In the genomic region with DNA sequence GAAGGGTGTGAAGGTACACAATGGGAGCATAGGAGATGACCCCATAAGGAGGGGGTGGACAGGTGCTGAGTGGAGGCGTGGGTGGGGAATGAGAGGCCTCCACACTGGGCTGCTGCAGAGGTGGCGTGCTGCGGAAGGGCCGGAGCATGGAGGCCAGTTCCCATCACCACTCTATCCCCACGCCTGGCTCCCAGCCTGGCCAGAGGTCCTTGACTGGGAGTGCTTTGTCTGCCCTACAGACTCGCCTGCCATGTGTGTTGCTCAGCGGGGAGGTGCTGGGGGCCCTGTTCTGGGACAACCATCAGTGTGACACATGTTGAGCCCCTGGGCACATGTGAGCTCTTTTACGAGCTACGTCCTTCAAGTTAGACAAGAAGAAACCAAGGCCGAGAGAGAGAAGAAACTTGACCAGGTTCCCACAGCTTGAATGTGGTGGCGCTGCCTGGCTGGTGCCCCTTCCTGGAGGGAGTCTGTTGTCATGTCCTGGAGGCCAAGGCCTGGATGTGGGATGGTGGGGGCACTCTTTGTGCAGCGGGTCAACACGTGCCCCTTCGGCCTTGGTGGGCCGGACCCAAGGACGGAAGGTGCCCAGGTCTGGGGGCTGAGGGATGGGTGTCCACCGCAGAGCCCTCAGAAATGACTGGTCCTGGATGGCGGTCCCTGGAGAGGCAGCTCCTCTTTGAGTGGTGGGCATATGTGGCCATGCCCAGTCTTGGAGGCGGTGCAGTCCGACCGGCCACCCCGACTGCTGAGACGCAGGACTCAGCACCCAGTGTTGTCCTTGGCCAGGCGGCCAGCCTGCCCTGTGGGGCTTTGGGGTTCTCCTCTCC, we compare ENCODE assay signal across 12 cellular contexts. TPM values are rescaled to one million over a fixed set of nuclear protein-coding genes. Genes with fewer than 3 reads are reported as not detected.
A peak's percentile ranks its signal among the peaks of the same experiment; 100 is the strongest.
DNase-seq lines count a peak whose midpoint lies in the region; ATAC-seq lines count a peak whose summit lies in the region.
"Had no signal": no experiment of that assay in that cellular context is flagged by ENCODE, and none has a peak within 500 bp of the region (broad histone marks: within the 10 kb centered on the region; RNA-seq: fewer than 3 reads in every experiment).

No MANE protein-coding gene starts in this region.

- no peaks in the 10 kb centered on the region for H3K27me3 Mint-ChIP-seq in activated CD4-positive, alpha-beta T cell treated with anti-CD3 and anti-CD28 coated beads for 36 hours
- peaks cover under 1% of the 10 kb centered on the region for H3K27me3 Mint-ChIP-seq in activated CD4-positive, alpha-beta memory T cell treated with anti-CD3 and anti-CD28 coated beads for 36 hours
- H3K27me3 Mint-ChIP-seq in immature natural killer cell (ENCODE audit: low read depth in 3 of 3) = peaks cover 8 to 21% (median 21%) of the 10 kb centered on the region in 3 donors
- H3K27me3 Mint-ChIP-seq in stimulated activated naive B cell treated with anti-CD40 and anti-IgM and Interleukin-4, amounts not matched to agents 10 μg/mL and 1 μg/mL and 100 μg/mL, for 72 hours = no peaks in the 10 kb centered on the region

- peaks cover 4% of the 10 kb centered on the region for H3K36me3 Mint-ChIP-seq in activated CD4-positive, alpha-beta T cell treated with anti-CD3 and anti-CD28 coated beads for 36 hours (ENCODE audit: low read depth)
- peaks cover 6% of the 10 kb centered on the region for H3K36me3 Mint-ChIP-seq in activated CD4-positive, alpha-beta memory T cell treated with anti-CD3 and anti-CD28 coated beads for 36 hours
- H3K36me3 Mint-ChIP-seq in immature natural killer cell = peaks cover 0 to 6% (median 0%) of the 10 kb centered on the region in 3 donors
- peaks cover 29 to 34% of the 10 kb centered on the region in 2 donors for H3K36me3 Mint-ChIP-seq in stimulated activated naive B cell treated with anti-CD40 and anti-IgM and Interleukin-4, amounts not matched to agents 10 μg/mL and 1 μg/mL and 100 μg/mL, for 72 hours

- H3K9me3 Mint-ChIP-seq in activated CD4-positive, alpha-beta T cell treated with anti-CD3 and anti-CD28 coated beads for 36 hours (ENCODE audit: low read depth) = no peaks in the 10 kb centered on the region
- H3K9me3 Mint-ChIP-seq in activated CD4-positive, alpha-beta memory T cell treated with anti-CD3 and anti-CD28 coated beads for 36 hours = no peaks in the 10 kb centered on the region
- no peaks in the 10 kb centered on the region for H3K9me3 Mint-ChIP-seq in immature natural killer cell
- H3K9me3 Mint-ChIP-seq in stimulated activated naive B cell treated with anti-CD40 and anti-IgM and Interleukin-4, amounts not matched to agents 10 μg/mL and 1 μg/mL and 100 μg/mL, for 72 hours = no peaks in the 10 kb centered on the region

- CTCF ChIA-PET in activated CD4-positive, alpha-beta T cell treated with anti-CD3 and anti-CD28 coated beads for 36 hours (lab: Charles Lee) = interaction anchor here (1.3 to 3.4 kb wide), 5 partner anchors 21 to 195 kb away, joined by 4 to 22 read pairs (median 5); partner anchors contain the start of gene ATG16L1
- CTCF ChIA-PET in activated CD4-positive, alpha-beta memory T cell treated with anti-CD3 and anti-CD28 coated beads for 36 hours (lab: Charles Lee) = interaction anchor here (1.1 to 3.4 kb wide), 6 partner anchors 23 to 448 kb away, joined by 3 to 66 read pairs (median 4); partner anchors contain the start of gene ATG16L1

- POLR2A ChIA-PET in activated CD4-positive, alpha-beta T cell treated with anti-CD3 and anti-CD28 coated beads for 36 hours (lab: Charles Lee) = interaction anchor here (0.6 kb wide), 1 partner anchor 31 kb away, joined by 3 read pairs; no protein-coding TSS in a partner anchor
- POLR2A ChIA-PET in activated CD4-positive, alpha-beta memory T cell treated with anti-CD3 and anti-CD28 coated beads for 36 hours (lab: Charles Lee) = interaction anchor here (0.9 to 6.0 kb wide), 4 partner anchors 12 to 508 kb away, joined by 3 to 145 read pairs (median 6); partner anchors contain the start of genes EIF4E2 and TIGD1

- no peak for ATAC-seq in activated CD4-positive, alpha-beta T cell treated with anti-CD3 and anti-CD28 coated beads for 36 hours
- no peak for ATAC-seq in stimulated activated naive B cell treated with anti-CD40 and anti-IgM and Interleukin-4, amounts not matched to agents 10 μg/mL and 1 μg/mL and 100 μg/mL, for 72 hours (replicated peaks)
- ATAC-seq in HG03280 (IDR thresholded peaks at IDR 0.05; ENCODE audit: unreplicated experiment) (no peak), HG03520 (IDR thresholded peaks at IDR 0.05; ENCODE audit: unreplicated experiment) (no peak)

- no peak for DNase-seq in activated CD4-positive, alpha-beta T cell treated with anti-CD3 and anti-CD28 coated beads for 36 hours
- no peak for DNase-seq in activated CD4-positive, alpha-beta T cell treated with anti-CD3 and anti-CD28 coated beads, Interleukin-2, amount 50 U/mL, for 1 hour
- no peak for DNase-seq in activated CD4-positive, alpha-beta memory T cell treated with anti-CD3 and anti-CD28 coated beads for 36 hours
- DNase-seq in immature natural killer cell = no peak
- DNase-seq in stimulated activated naive B cell treated with anti-CD40 and anti-IgM and Interleukin-4, amounts not matched to agents 10 μg/mL and 1 μg/mL and 100 μg/mL, for 72 hours = no peak
- DNase-seq in NCI-H774 (lab: John Stamatoyannopoulos, UW) = no peak
- DNase-seq: NCI-H1105 treated with DMSO at 0.1 percent for 48 hours, NCI-H524 had no signal

- H3K4me3 Mint-ChIP-seq in activated CD4-positive, alpha-beta T cell treated with anti-CD3 and anti-CD28 coated beads for 36 hours = no peak overlapping the region
- peak overlapping the region; percentile 28 for H3K4me3 Mint-ChIP-seq in activated CD4-positive, alpha-beta memory T cell treated with anti-CD3 and anti-CD28 coated beads for 36 hours
- H3K4me3 Mint-ChIP-seq in immature natural killer cell = peak overlapping the region; percentile 80 to 97 (median 86)
- peak overlapping the region; percentile 98 to 99 for H3K4me3 Mint-ChIP-seq in stimulated activated naive B cell treated with anti-CD40 and anti-IgM and Interleukin-4, amounts not matched to agents 10 μg/mL and 1 μg/mL and 100 μg/mL, for 72 hours

- H3K27ac Mint-ChIP-seq in activated CD4-positive, alpha-beta T cell treated with anti-CD3 and anti-CD28 coated beads for 36 hours = peak overlapping the region; percentile 40
- no peak overlapping the region for H3K27ac Mint-ChIP-seq in activated CD4-positive, alpha-beta memory T cell treated with anti-CD3 and anti-CD28 coated beads for 36 hours
- peak overlapping the region; percentile 93 to 99 (median 96) for H3K27ac Mint-ChIP-seq in immature natural killer cell
- peak overlapping the region; percentile 99 for H3K27ac Mint-ChIP-seq in stimulated activated naive B cell treated with anti-CD40 and anti-IgM and Interleukin-4, amounts not matched to agents 10 μg/mL and 1 μg/mL and 100 μg/mL, for 72 hours

- intact Hi-C loops in activated CD4-positive, alpha-beta T cell treated with anti-CD3 and anti-CD28 coated beads for 36 hours (cut with DNase I, micrococcal nuclease) = loop anchor here in 1 of 2 experiments (10.0 kb wide), 1 partner anchor 454 kb away; no protein-coding TSS in a partner anchor
- intact Hi-C loops in activated CD4-positive, alpha-beta memory T cell treated with anti-CD3 and anti-CD28 coated beads for 36 hours (cut with micrococcal nuclease) = loop anchor here (5.0 kb wide), 1 partner anchor 207 kb away; no protein-coding TSS in a partner anchor

- H3K4me1 Mint-ChIP-seq in activated CD4-positive, alpha-beta T cell treated with anti-CD3 and anti-CD28 coated beads for 36 hours = peaks cover 21% of the 10 kb centered on the region
- peaks cover 28% of the 10 kb centered on the region for H3K4me1 Mint-ChIP-seq in activated CD4-positive, alpha-beta memory T cell treated with anti-CD3 and anti-CD28 coated beads for 36 hours (ENCODE audit: low read depth)
- peaks cover 46 to 51% of the 10 kb centered on the region in 2 donors for H3K4me1 Mint-ChIP-seq in immature natural killer cell
- H3K4me1 Mint-ChIP-seq in stimulated activated naive B cell treated with anti-CD40 and anti-IgM and Interleukin-4, amounts not matched to agents 10 μg/mL and 1 μg/mL and 100 μg/mL, for 72 hours = peaks cover 34 to 41% of the 10 kb centered on the region in 2 donors

RNA-seq across cellular contexts. Expression of gene INPP5D, which starts 1.2 kb away (rescaled TPM):
- total RNA-seq in activated CD4-positive, alpha-beta T cell treated with anti-CD3 and anti-CD28 coated beads for 36 hours = 10 to 100 TPM; 40.5 to 53.4 TPM
- 10 to 100 TPM; 52.4 to 54.9 TPM for total RNA-seq in activated CD4-positive, alpha-beta memory T cell treated with anti-CD3 and anti-CD28 coated beads for 36 hours
- polyA plus RNA-seq in immature natural killer cell = 100 to 1,000 TPM in 1 of 3 donors, 10 to 100 TPM in 2; 54.8 to 307 (median 73.5) TPM
- total RNA-seq: Daoy had no signal

RNA-seq across cellular contexts. Expression of gene NEU2, which starts 26.5 kb away (rescaled TPM):
- total RNA-seq in activated CD4-positive, alpha-beta T cell treated with anti-CD3 and anti-CD28 coated beads for 36 hours = not detected
- not detected for total RNA-seq in activated CD4-positive, alpha-beta memory T cell treated with anti-CD3 and anti-CD28 coated beads for 36 hours
- polyA plus RNA-seq in immature natural killer cell = not detected
- total RNA-seq: A172, Daoy had no signal

RNA-seq across cellular contexts. Expression of gene NGEF, which starts 45.9 kb away (rescaled TPM):
- total RNA-seq in activated CD4-positive, alpha-beta T cell treated with anti-CD3 and anti-CD28 coated beads for 36 hours = 1 to 10 TPM; 1.5 to 2.0 TPM
- 1 to 10 TPM; 4.2 to 5.4 TPM for total RNA-seq in activated CD4-positive, alpha-beta memory T cell treated with anti-CD3 and anti-CD28 coated beads for 36 hours
- not detected for polyA plus RNA-seq in immature natural killer cell
